In genomic region chr2:26411419-26411818, GRCh38 we compare ENCODE assay signal across 1 cellular context.
TF ChIP-seq lines count a peak whose summit lies in the region.

No MANE protein-coding gene starts in this region.

TF ChIP-seq in K562, 482 proteins besides CTCF, POLR2A, EP300 and RAD21 (continued from another document and continues in another):
- TF ChIP-seq, protein P1, sequence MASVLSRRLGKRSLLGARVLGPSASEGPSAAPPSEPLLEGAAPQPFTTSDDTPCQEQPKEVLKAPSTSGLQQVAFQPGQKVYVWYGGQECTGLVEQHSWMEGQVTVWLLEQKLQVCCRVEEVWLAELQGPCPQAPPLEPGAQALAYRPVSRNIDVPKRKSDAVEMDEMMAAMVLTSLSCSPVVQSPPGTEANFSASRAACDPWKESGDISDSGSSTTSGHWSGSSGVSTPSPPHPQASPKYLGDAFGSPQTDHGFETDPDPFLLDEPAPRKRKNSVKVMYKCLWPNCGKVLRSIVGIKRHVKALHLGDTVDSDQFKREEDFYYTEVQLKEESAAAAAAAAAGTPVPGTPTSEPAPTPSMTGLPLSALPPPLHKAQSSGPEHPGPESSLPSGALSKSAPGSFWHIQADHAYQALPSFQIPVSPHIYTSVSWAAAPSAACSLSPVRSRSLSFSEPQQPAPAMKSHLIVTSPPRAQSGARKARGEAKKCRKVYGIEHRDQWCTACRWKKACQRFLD (CRISPR knock-in tag; IDR thresholded peaks at IDR 0.05), result 0 out of 2 replicates have a peak, but pooled peaks have one; percentile 0
- TF ChIP-seq HDAC3 (IDR thresholded peaks at IDR 0.05; ENCODE audit: borderline replicate concordance, partially characterized antibody) (no peak), SIN3B (IDR thresholded peaks at IDR 0.05; ENCODE audit: low read depth) (no peak), MYNN (IDR thresholded peaks at IDR 0.05) (no peak), MYNN (CRISPR knock-in tag; IDR thresholded peaks at IDR 0.05) (no peak), ZZZ3 (IDR thresholded peaks at IDR 0.05) (no peak), ZFP91 (CRISPR knock-in tag; IDR thresholded peaks at IDR 0.05) (no peak), KLF6 (CRISPR knock-in tag; IDR thresholded peaks at IDR 0.05; ENCODE audit: borderline replicate concordance) (no peak), IRF9 (tag; IDR thresholded peaks at IDR 0.05) (no peak), NUFIP1 (IDR thresholded peaks at IDR 0.05; ENCODE audit: partially characterized antibody) (no peak), ZNF583 (CRISPR knock-in tag; IDR thresholded peaks at IDR 0.05) (peak; percentile 71), MAFK (IDR thresholded peaks at IDR 0.05; ENCODE audit: low read length) (peak; percentile 94), NCOA2 (IDR thresholded peaks at IDR 0.05; ENCODE audit: partially characterized antibody in 2 of 2) (no peak), TEAD1 (CRISPR knock-in tag; IDR thresholded peaks at IDR 0.05) (0 out of 4 replicates have a peak, but pooled peaks of 1 of the 2 experiments have one; percentile 38), C11orf30 (IDR thresholded peaks at IDR 0.05; ENCODE audit: low read depth) (peak; percentile 99), PTRF (tag; IDR thresholded peaks at IDR 0.05) (peak; percentile 54; the same call in 1 of the 2 replicates), ZNF445 (CRISPR knock-in tag; IDR thresholded peaks at IDR 0.05; ENCODE audit: low read depth) (no peak), NONO (IDR thresholded peaks at IDR 0.05; ENCODE audit: low read depth in 2 of 2, low read length in 1 of 2) (no peak), GATAD2B (IDR thresholded peaks at IDR 0.05; ENCODE audit: borderline replicate concordance) (no peak), ELF1 (tag; IDR thresholded peaks at IDR 0.05) (0 out of 2 replicates have a peak, but pooled peaks have one; percentile 9), FOXA1 (IDR thresholded peaks at IDR 0.05; ENCODE audit: borderline replicate concordance) (no peak), POLR2B (IDR thresholded peaks at IDR 0.05; ENCODE audit: low read depth, partially characterized antibody) (peak; percentile 1), NR2F6 (CRISPR knock-in tag; IDR thresholded peaks at IDR 0.05) (no peak), E2F5 (CRISPR knock-in tag; IDR thresholded peaks at IDR 0.05) (no peak), HMBOX1 (IDR thresholded peaks at IDR 0.05) (no peak), RUNX1 (IDR thresholded peaks at IDR 0.05; ENCODE audit: low read depth) (no peak), ZBTB1 (CRISPR knock-in tag; IDR thresholded peaks at IDR 0.05; ENCODE audit: borderline replicate concordance, low read depth) (no peak), MECOM (CRISPR knock-in tag; IDR thresholded peaks at IDR 0.05) (peak; percentile 14; the same call in 1 of the 2 replicates), ZNF134 (CRISPR knock-in tag; conservative IDR thresholded peaks at IDR 0.05) (no peak), U2AF1 (optimal IDR thresholded peaks at IDR 0.05; ENCODE audit: low read depth, low read length) (no peak), PRMT5 (CRISPR knock-in tag; IDR thresholded peaks at IDR 0.05) (no peak), ZKSCAN8 (CRISPR knock-in tag; IDR thresholded peaks at IDR 0.05) (peak; percentile 76; the same call in 1 of the 2 replicates)
- TF ChIP-seq, protein P2, sequence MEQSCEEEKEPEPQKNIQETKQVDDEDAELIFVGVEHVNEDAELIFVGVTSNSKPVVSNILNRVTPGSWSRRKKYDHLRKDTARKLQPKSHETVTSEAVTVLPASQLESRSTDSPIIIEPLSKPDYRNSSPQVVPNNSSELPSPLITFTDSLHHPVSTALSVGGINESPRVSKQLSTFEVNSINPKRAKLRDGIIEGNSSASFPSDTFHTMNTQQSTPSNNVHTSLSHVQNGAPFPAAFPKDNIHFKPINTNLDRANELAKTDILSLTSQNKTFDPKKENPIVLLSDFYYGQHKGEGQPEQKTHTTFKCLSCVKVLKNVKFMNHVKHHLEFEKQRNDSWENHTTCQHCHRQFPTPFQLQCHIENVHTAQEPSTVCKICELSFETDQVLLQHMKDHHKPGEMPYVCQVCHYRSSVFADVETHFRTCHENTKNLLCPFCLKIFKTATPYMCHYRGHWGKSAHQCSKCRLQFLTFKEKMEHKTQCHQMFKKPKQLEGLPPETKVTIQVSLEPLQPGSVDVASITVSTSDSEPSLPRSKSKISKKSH (CRISPR knock-in tag; IDR thresholded peaks at IDR 0.05), result no peak
- TF ChIP-seq, protein P3, sequence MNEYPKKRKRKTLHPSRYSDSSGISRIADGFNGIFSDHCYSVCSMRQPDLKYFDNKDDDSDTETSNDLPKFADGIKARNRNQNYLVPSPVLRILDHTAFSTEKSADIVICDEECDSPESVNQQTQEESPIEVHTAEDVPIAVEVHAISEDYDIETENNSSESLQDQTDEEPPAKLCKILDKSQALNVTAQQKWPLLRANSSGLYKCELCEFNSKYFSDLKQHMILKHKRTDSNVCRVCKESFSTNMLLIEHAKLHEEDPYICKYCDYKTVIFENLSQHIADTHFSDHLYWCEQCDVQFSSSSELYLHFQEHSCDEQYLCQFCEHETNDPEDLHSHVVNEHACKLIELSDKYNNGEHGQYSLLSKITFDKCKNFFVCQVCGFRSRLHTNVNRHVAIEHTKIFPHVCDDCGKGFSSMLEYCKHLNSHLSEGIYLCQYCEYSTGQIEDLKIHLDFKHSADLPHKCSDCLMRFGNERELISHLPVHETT (CRISPR knock-in tag; conservative IDR thresholded peaks at IDR 0.05 in 1 of 2, IDR thresholded peaks at IDR 0.05 in 1 of 2), result no peak; a peak in 1 of 4 replicates
- TF ChIP-seq, protein P4, sequence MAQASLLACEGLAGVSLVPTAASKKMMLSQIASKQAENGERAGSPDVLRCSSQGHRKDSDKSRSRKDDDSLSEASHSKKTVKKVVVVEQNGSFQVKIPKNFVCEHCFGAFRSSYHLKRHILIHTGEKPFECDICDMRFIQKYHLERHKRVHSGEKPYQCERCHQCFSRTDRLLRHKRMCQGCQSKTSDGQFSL (CRISPR knock-in tag; IDR thresholded peaks at IDR 0.05), result no peak
- TF ChIP-seq, protein P4 (tag; IDR thresholded peaks at IDR 0.05), result 0 out of 4 replicates have a peak, but pooled peaks of 1 of the 2 experiments have one; percentile 51
- TF ChIP-seq, protein P5, sequence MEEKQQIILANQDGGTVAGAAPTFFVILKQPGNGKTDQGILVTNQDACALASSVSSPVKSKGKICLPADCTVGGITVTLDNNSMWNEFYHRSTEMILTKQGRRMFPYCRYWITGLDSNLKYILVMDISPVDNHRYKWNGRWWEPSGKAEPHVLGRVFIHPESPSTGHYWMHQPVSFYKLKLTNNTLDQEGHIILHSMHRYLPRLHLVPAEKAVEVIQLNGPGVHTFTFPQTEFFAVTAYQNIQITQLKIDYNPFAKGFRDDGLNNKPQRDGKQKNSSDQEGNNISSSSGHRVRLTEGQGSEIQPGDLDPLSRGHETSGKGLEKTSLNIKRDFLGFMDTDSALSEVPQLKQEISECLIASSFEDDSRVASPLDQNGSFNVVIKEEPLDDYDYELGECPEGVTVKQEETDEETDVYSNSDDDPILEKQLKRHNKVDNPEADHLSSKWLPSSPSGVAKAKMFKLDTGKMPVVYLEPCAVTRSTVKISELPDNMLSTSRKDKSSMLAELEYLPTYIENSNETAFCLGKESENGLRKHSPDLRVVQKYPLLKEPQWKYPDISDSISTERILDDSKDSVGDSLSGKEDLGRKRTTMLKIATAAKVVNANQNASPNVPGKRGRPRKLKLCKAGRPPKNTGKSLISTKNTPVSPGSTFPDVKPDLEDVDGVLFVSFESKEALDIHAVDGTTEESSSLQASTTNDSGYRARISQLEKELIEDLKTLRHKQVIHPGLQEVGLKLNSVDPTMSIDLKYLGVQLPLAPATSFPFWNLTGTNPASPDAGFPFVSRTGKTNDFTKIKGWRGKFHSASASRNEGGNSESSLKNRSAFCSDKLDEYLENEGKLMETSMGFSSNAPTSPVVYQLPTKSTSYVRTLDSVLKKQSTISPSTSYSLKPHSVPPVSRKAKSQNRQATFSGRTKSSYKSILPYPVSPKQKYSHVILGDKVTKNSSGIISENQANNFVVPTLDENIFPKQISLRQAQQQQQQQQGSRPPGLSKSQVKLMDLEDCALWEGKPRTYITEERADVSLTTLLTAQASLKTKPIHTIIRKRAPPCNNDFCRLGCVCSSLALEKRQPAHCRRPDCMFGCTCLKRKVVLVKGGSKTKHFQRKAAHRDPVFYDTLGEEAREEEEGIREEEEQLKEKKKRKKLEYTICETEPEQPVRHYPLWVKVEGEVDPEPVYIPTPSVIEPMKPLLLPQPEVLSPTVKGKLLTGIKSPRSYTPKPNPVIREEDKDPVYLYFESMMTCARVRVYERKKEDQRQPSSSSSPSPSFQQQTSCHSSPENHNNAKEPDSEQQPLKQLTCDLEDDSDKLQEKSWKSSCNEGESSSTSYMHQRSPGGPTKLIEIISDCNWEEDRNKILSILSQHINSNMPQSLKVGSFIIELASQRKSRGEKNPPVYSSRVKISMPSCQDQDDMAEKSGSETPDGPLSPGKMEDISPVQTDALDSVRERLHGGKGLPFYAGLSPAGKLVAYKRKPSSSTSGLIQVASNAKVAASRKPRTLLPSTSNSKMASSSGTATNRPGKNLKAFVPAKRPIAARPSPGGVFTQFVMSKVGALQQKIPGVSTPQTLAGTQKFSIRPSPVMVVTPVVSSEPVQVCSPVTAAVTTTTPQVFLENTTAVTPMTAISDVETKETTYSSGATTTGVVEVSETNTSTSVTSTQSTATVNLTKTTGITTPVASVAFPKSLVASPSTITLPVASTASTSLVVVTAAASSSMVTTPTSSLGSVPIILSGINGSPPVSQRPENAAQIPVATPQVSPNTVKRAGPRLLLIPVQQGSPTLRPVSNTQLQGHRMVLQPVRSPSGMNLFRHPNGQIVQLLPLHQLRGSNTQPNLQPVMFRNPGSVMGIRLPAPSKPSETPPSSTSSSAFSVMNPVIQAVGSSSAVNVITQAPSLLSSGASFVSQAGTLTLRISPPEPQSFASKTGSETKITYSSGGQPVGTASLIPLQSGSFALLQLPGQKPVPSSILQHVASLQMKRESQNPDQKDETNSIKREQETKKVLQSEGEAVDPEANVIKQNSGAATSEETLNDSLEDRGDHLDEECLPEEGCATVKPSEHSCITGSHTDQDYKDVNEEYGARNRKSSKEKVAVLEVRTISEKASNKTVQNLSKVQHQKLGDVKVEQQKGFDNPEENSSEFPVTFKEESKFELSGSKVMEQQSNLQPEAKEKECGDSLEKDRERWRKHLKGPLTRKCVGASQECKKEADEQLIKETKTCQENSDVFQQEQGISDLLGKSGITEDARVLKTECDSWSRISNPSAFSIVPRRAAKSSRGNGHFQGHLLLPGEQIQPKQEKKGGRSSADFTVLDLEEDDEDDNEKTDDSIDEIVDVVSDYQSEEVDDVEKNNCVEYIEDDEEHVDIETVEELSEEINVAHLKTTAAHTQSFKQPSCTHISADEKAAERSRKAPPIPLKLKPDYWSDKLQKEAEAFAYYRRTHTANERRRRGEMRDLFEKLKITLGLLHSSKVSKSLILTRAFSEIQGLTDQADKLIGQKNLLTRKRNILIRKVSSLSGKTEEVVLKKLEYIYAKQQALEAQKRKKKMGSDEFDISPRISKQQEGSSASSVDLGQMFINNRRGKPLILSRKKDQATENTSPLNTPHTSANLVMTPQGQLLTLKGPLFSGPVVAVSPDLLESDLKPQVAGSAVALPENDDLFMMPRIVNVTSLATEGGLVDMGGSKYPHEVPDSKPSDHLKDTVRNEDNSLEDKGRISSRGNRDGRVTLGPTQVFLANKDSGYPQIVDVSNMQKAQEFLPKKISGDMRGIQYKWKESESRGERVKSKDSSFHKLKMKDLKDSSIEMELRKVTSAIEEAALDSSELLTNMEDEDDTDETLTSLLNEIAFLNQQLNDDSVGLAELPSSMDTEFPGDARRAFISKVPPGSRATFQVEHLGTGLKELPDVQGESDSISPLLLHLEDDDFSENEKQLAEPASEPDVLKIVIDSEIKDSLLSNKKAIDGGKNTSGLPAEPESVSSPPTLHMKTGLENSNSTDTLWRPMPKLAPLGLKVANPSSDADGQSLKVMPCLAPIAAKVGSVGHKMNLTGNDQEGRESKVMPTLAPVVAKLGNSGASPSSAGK (IDR thresholded peaks at IDR 0.05), result peak; percentile 86
